In the genomic region with DNA sequence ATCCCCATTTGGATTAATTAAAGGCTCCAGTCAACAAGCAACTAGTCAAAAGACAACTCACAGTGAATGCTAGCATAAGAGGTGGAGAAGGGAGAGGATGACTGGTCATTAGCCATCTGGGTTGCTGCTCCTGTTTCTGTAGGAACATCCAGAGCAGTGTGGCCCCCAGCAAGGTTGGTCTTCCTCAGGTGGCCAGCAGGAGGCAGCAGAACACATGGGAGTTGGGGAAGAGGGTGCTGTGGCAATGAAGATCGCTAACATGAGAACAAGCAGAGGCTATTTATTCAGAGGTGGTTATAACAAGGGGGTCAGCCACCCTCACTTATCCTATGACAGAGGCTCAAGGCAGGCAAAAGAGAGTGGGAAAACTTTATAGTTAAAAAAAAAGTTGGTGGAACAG, we compare ENCODE assay signal across 2 cellular contexts.
A peak's percentile ranks its signal among the peaks of the same experiment; 100 is the strongest.
TF ChIP-seq lines count a peak whose summit lies in the region.

No MANE protein-coding gene starts in this region.

TF ChIP-seq in HCT116, 20 proteins besides CTCF, POLR2A, EP300 and RAD21:
- TF ChIP-seq CEBPB (IDR thresholded peaks at IDR 0.05; ENCODE audit: low read depth) (no peak), SP1 (IDR thresholded peaks at IDR 0.05; ENCODE audit: low read depth) (no peak), TCF7L2 (IDR thresholded peaks at IDR 0.05; ENCODE audit: borderline replicate concordance, extremely low read depth, insufficient read depth, insufficient read length) (no peak)
TF ChIP-seq in HCT116: peak in this region for 0.

TF ChIP-seq in HepG2, 621 proteins besides CTCF, POLR2A, EP300 and RAD21:
- TF ChIP-seq STAG1 (CRISPR knock-in tag; IDR thresholded peaks at IDR 0.05) (peak; percentile 79), ZNF570 (CRISPR knock-in tag; IDR thresholded peaks at IDR 0.05; ENCODE audit: borderline replicate concordance) (no peak), ZNF253 (CRISPR knock-in tag; IDR thresholded peaks at IDR 0.05; ENCODE audit: borderline replicate concordance) (no peak), THAP11 (CRISPR knock-in tag; IDR thresholded peaks at IDR 0.05) (peak; percentile 35; the same call in 1 of the 2 replicates), GATA4 (IDR thresholded peaks at IDR 0.05; ENCODE audit: borderline replicate concordance, low read depth) (no peak), MIER2 (CRISPR knock-in tag; IDR thresholded peaks at IDR 0.05) (no peak), ZNF460 (CRISPR knock-in tag; IDR thresholded peaks at IDR 0.05; ENCODE audit: borderline replicate concordance) (no peak), TEAD3 (CRISPR knock-in tag; optimal IDR thresholded peaks at IDR 0.05; ENCODE audit: borderline replicate concordance) (peak; percentile 22), REL (CRISPR knock-in tag; conservative IDR thresholded peaks at IDR 0.05) (no peak), CHD4 (IDR thresholded peaks at IDR 0.05; ENCODE audit: borderline replicate concordance, low read length) (no peak), ZNF24 (IDR thresholded peaks at IDR 0.05) (no peak), RNF2 (conservative IDR thresholded peaks at IDR 0.05; ENCODE audit: low read depth) (no peak), FOSL2 (CRISPR knock-in tag; IDR thresholded peaks at IDR 0.05) (0 out of 2 replicates have a peak, but pooled peaks have one; percentile 16), SP2 (CRISPR knock-in tag; IDR thresholded peaks at IDR 0.05) (no peak), ZNF382 (CRISPR knock-in tag; IDR thresholded peaks at IDR 0.05; ENCODE audit: borderline replicate concordance) (no peak), SOX5 (CRISPR knock-in tag; IDR thresholded peaks at IDR 0.05; ENCODE audit: borderline replicate concordance) (no peak), MIXL1 (CRISPR knock-in tag; IDR thresholded peaks at IDR 0.05) (0 out of 2 replicates have a peak, but pooled peaks have one; percentile 21), YEATS4 (CRISPR knock-in tag; IDR thresholded peaks at IDR 0.05; ENCODE audit: borderline replicate concordance) (no peak), RFXANK (CRISPR knock-in tag; IDR thresholded peaks at IDR 0.05) (no peak), ZNF776 (CRISPR knock-in tag; IDR thresholded peaks at IDR 0.05) (no peak), NFATC3 (CRISPR knock-in tag; IDR thresholded peaks at IDR 0.05) (no peak), ZNF10 (CRISPR knock-in tag; IDR thresholded peaks at IDR 0.05; ENCODE audit: borderline replicate concordance, low read depth) (no peak), SMC3 (IDR thresholded peaks at IDR 0.05; ENCODE audit: low read length) (peak; percentile 91), CBX2 (IDR thresholded peaks at IDR 0.05; ENCODE audit: low read depth, low read length) (no peak), CBX2 (CRISPR knock-in tag; IDR thresholded peaks at IDR 0.05; ENCODE audit: low read depth) (no peak), FOXA3 (CRISPR knock-in tag; IDR thresholded peaks at IDR 0.05) (0 out of 2 replicates have a peak, but pooled peaks have one; percentile 12), NR2C2 (CRISPR knock-in tag; IDR thresholded peaks at IDR 0.05; ENCODE audit: borderline replicate concordance) (no peak), KLF9 (CRISPR knock-in tag; IDR thresholded peaks at IDR 0.05; ENCODE audit: low read depth) (no peak), ZFX (CRISPR knock-in tag; IDR thresholded peaks at IDR 0.05; ENCODE audit: low read depth) (no peak)
- TF ChIP-seq, protein P1, sequence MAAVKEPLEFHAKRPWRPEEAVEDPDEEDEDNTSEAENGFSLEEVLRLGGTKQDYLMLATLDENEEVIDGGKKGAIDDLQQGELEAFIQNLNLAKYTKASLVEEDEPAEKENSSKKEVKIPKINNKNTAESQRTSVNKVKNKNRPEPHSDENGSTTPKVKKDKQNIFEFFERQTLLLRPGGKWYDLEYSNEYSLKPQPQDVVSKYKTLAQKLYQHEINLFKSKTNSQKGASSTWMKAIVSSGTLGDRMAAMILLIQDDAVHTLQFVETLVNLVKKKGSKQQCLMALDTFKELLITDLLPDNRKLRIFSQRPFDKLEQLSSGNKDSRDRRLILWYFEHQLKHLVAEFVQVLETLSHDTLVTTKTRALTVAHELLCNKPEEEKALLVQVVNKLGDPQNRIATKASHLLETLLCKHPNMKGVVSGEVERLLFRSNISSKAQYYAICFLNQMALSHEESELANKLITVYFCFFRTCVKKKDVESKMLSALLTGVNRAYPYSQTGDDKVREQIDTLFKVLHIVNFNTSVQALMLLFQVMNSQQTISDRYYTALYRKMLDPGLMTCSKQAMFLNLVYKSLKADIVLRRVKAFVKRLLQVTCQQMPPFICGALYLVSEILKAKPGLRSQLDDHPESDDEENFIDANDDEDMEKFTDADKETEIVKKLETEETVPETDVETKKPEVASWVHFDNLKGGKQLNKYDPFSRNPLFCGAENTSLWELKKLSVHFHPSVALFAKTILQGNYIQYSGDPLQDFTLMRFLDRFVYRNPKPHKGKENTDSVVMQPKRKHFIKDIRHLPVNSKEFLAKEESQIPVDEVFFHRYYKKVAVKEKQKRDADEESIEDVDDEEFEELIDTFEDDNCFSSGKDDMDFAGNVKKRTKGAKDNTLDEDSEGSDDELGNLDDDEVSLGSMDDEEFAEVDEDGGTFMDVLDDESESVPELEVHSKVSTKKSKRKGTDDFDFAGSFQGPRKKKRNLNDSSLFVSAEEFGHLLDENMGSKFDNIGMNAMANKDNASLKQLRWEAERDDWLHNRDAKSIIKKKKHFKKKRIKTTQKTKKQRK (IDR thresholded peaks at IDR 0.05; ENCODE audit: low read length) = no peak
- TF ChIP-seq, protein P2, sequence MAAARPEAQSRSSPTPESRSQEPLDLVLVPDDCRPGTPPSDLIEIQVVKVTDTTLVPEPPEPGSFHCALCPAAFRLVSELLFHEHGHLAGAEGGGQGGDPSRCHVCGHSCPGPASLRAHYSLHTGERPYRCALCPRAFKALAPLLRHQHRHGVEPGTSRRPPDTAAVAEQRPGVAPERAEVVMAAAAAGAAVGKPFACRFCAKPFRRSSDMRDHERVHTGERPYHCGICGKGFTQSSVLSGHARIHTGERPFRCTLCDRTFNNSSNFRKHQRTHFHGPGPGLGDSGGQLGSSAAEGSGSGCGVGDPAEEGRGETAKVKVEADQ (CRISPR knock-in tag; IDR thresholded peaks at IDR 0.05; ENCODE audit: borderline replicate concordance) = no peak
- TF ChIP-seq, protein P3, sequence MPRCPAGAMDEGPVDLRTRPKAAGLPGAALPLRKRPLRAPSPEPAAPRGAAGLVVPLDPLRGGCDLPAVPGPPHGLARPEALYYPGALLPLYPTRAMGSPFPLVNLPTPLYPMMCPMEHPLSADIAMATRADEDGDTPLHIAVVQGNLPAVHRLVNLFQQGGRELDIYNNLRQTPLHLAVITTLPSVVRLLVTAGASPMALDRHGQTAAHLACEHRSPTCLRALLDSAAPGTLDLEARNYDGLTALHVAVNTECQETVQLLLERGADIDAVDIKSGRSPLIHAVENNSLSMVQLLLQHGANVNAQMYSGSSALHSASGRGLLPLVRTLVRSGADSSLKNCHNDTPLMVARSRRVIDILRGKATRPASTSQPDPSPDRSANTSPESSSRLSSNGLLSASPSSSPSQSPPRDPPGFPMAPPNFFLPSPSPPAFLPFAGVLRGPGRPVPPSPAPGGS (CRISPR knock-in tag; IDR thresholded peaks at IDR 0.05) = no peak
- TF ChIP-seq, protein P4, sequence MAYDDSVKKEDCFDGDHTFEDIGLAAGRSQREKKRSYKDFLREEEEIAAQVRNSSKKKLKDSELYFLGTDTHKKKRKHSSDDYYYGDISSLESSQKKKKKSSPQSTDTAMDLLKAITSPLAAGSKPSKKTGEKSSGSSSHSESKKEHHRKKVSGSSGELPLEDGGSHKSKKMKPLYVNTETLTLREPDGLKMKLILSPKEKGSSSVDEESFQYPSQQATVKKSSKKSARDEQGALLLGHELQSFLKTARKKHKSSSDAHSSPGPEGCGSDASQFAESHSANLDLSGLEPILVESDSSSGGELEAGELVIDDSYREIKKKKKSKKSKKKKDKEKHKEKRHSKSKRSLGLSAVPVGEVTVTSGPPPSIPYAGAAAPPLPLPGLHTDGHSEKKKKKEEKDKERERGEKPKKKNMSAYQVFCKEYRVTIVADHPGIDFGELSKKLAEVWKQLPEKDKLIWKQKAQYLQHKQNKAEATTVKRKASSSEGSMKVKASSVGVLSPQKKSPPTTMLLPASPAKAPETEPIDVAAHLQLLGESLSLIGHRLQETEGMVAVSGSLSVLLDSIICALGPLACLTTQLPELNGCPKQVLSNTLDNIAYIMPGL (CRISPR knock-in tag; IDR thresholded peaks at IDR 0.05; ENCODE audit: borderline replicate concordance in 1 of 2, low read depth in 1 of 2) = no peak; a peak in 1 of 4 replicates
- TF ChIP-seq, protein P5, sequence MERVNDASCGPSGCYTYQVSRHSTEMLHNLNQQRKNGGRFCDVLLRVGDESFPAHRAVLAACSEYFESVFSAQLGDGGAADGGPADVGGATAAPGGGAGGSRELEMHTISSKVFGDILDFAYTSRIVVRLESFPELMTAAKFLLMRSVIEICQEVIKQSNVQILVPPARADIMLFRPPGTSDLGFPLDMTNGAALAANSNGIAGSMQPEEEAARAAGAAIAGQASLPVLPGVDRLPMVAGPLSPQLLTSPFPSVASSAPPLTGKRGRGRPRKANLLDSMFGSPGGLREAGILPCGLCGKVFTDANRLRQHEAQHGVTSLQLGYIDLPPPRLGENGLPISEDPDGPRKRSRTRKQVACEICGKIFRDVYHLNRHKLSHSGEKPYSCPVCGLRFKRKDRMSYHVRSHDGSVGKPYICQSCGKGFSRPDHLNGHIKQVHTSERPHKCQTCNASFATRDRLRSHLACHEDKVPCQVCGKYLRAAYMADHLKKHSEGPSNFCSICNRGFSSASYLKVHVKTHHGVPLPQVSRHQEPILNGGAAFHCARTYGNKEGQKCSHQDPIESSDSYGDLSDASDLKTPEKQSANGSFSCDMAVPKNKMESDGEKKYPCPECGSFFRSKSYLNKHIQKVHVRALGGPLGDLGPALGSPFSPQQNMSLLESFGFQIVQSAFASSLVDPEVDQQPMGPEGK (CRISPR knock-in tag; IDR thresholded peaks at IDR 0.05) = peak; percentile 45; the same call in 1 of the 2 replicates
- TF ChIP-seq, protein P6, sequence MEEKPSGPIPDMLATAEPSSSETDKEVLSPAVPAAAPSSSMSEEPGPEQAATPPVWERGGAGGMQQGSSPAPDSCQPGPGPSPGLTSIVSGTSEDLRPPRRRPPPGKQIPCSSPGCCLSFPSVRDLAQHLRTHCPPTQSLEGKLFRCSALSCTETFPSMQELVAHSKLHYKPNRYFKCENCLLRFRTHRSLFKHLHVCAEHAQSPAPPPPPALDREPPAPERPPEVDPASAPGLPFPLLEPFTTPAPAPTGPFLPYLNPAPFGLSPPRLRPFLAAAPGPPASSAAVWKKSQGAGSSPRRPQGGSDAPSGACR (CRISPR knock-in tag; IDR thresholded peaks at IDR 0.05) = no peak
- TF ChIP-seq, protein P7, sequence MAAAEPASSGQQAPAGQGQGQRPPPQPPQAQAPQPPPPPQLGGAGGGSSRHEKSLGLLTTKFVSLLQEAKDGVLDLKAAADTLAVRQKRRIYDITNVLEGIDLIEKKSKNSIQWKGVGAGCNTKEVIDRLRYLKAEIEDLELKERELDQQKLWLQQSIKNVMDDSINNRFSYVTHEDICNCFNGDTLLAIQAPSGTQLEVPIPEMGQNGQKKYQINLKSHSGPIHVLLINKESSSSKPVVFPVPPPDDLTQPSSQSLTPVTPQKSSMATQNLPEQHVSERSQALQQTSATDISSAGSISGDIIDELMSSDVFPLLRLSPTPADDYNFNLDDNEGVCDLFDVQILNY (CRISPR knock-in tag; conservative IDR thresholded peaks at IDR 0.05) = no peak
- TF ChIP-seq, protein P8, sequence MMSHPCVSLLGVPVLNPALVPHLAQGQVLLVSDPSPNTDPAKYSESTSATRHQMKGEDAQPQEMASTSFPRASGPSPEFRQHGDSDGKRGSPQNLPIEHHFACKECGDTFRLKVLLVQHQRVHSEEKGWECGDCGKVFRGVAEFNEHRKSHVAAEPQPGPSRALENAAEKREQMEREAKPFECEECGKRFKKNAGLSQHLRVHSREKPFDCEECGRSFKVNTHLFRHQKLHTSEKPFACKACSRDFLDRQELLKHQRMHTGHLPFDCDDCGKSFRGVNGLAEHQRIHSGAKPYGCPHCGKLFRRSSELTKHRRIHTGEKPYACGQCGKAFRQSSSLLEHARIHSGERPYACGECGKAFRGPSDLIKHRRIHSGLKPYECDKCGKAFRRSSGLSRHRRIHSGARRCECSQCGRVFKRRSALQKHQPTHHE (CRISPR knock-in tag; IDR thresholded peaks at IDR 0.05; ENCODE audit: borderline replicate concordance) = no peak
- TF ChIP-seq, protein P9, sequence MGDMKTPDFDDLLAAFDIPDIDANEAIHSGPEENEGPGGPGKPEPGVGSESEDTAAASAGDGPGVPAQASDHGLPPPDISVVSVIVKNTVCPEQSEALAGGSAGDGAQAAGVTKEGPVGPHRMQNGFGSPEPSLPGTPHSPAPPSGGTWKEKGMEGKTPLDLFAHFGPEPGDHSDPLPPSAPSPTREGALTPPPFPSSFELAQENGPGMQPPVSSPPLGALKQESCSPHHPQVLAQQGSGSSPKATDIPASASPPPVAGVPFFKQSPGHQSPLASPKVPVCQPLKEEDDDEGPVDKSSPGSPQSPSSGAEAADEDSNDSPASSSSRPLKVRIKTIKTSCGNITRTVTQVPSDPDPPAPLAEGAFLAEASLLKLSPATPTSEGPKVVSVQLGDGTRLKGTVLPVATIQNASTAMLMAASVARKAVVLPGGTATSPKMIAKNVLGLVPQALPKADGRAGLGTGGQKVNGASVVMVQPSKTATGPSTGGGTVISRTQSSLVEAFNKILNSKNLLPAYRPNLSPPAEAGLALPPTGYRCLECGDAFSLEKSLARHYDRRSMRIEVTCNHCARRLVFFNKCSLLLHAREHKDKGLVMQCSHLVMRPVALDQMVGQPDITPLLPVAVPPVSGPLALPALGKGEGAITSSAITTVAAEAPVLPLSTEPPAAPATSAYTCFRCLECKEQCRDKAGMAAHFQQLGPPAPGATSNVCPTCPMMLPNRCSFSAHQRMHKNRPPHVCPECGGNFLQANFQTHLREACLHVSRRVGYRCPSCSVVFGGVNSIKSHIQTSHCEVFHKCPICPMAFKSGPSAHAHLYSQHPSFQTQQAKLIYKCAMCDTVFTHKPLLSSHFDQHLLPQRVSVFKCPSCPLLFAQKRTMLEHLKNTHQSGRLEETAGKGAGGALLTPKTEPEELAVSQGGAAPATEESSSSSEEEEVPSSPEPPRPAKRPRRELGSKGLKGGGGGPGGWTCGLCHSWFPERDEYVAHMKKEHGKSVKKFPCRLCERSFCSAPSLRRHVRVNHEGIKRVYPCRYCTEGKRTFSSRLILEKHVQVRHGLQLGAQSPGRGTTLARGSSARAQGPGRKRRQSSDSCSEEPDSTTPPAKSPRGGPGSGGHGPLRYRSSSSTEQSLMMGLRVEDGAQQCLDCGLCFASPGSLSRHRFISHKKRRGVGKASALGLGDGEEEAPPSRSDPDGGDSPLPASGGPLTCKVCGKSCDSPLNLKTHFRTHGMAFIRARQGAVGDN (CRISPR knock-in tag; IDR thresholded peaks at IDR 0.05) = no peak
- TF ChIP-seq, protein P10, sequence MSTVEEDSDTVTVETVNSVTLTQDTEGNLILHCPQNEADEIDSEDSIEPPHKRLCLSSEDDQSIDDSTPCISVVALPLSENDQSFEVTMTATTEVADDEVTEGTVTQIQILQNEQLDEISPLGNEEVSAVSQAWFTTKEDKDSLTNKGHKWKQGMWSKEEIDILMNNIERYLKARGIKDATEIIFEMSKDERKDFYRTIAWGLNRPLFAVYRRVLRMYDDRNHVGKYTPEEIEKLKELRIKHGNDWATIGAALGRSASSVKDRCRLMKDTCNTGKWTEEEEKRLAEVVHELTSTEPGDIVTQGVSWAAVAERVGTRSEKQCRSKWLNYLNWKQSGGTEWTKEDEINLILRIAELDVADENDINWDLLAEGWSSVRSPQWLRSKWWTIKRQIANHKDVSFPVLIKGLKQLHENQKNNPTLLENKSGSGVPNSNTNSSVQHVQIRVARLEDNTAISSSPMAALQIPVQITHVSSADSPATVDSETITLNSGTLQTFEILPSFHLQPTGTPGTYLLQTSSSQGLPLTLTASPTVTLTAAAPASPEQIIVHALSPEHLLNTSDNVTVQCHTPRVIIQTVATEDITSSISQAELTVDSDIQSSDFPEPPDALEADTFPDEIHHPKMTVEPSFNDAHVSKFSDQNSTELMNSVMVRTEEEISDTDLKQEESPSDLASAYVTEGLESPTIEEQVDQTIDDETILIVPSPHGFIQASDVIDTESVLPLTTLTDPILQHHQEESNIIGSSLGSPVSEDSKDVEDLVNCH (CRISPR knock-in tag; IDR thresholded peaks at IDR 0.05) = no peak
